In the genomic region with DNA sequence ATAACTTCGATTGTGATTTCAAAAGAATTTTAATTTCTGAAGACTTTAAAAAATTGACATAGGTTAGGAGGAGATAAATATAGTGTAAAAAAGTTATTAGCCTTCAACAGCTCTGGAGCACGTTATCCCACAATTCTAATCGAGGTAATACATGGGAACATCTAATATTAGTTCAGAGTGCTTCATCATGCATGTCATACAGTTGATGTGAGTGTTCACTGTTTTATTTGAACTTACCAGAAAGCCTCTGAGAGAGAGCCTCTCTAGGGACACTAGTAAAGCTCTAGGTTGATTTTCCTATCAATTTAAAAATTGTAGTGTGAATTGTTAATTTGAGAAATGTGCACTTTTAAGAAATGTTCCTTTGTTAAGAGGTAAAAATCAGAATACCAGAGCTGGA, we compare ENCODE assay signal across 30 cellular contexts.
"Had no signal": no experiment of that assay in that cellular context is flagged by ENCODE, and none has a peak within 500 bp of the region (broad histone marks: within the 10 kb centered on the region; RNA-seq: fewer than 3 reads in every experiment).

No MANE protein-coding gene starts in this region.

- H3K27ac ChIP-seq: ascending aorta, brain microvascular endothelial cell, esophagus muscularis mucosa, foreskin keratinocyte, skin epidermis, testis, VCaP had no signal

- H3K4me1 ChIP-seq: ascending aorta, testis had no signal

- H3K4me1 Mint-ChIP-seq: natural killer cell had no signal

- DNase-seq: activated CD4-positive, alpha-beta memory T cell treated with anti-CD3 and anti-CD28 coated beads for 36 hours; activated CD4-positive, alpha-beta T cell treated with anti-CD3 and anti-CD28 coated beads for 48 hours; activated CD8-positive, alpha-beta memory T cell treated with anti-CD3 and anti-CD28 coated beads, Interleukin-2, amount 50 U/mL, for 4 hours; activated effector memory CD4-positive, alpha-beta T cell treated with anti-CD3 and anti-CD28 coated beads, Interleukin-2, amount 50 U/mL, for 16 hours; activated naive CD4-positive, alpha-beta T cell treated with anti-CD3 and anti-CD28 coated beads for 36 hours; activated naive CD8-positive, alpha-beta T cell treated with anti-CD3 and anti-CD28 coated beads for 36 hours; activated T-cell treated with anti-CD3 and anti-CD28 coated beads, Interleukin-2, amount 50 U/mL, for 1 hour; brain microvascular endothelial cell; caudate nucleus; cortex of kidney; effector memory CD8-positive, alpha-beta T cell; foreskin keratinocyte; left cardiac atrium; midbrain; natural killer cell; stimulated activated CD4-positive, alpha-beta T cell treated with anti-CD3 and anti-CD28 coated beads, Interleukin-12 subunit alpha, Interleukin-12 subunit beta, amount 100 ng/mL, for 4 hours; stimulated activated CD4-positive, alpha-beta T cell treated with anti-CD3 and anti-CD28 coated beads, Interleukin-4, amount 100 ng/mL, for 1 hour; stimulated activated naive CD8-positive, alpha-beta T cell treated with anti-CD3 and anti-CD28 coated beads, Interleukin-15, Interleukin-2, amounts not matched to agents 100 U/mL and 50 U/mL, for 24 hours; T-helper 1 cell; testis; transverse colon had no signal

- H3K27me3 ChIP-seq: ascending aorta, brain microvascular endothelial cell, esophagus muscularis mucosa, foreskin keratinocyte, testis, transverse colon had no signal

- H3K27ac Mint-ChIP-seq: activated CD4-positive, alpha-beta memory T cell treated with anti-CD3 and anti-CD28 coated beads for 36 hours; activated naive CD4-positive, alpha-beta T cell treated with anti-CD3 and anti-CD28 coated beads for 36 hours; activated naive CD8-positive, alpha-beta T cell treated with anti-CD3 and anti-CD28 coated beads for 36 hours; activated T-helper 1 cell treated with anti-CD3 and anti-CD28 coated beads, Interleukin-12 subunit alpha, Interleukin-12 subunit beta, Interleukin-2, Interleukin-4 antibody, amounts not matched to agents 30 ng/mL and 10 ng/mL and 1 ng/mL, durations not matched to agents 14 hours and 24 hours and 36 hours; effector memory CD8-positive, alpha-beta T cell; natural killer cell; T-helper 2 cell treated with Interferon-gamma antibody and Interleukin-4, amounts not matched to agents 5 μg/mL and 100 μg/mL, for 36 hours had no signal

- FAIRE-seq: keratinocyte, urothelium cell line had no signal

- H3K27me3 Mint-ChIP-seq: activated CD4-positive, alpha-beta memory T cell treated with anti-CD3 and anti-CD28 coated beads for 36 hours; activated naive CD8-positive, alpha-beta T cell treated with anti-CD3 and anti-CD28 coated beads for 36 hours; effector memory CD8-positive, alpha-beta T cell had no signal

- H3K4me3 Mint-ChIP-seq: activated CD4-positive, alpha-beta memory T cell treated with anti-CD3 and anti-CD28 coated beads for 36 hours; activated naive CD4-positive, alpha-beta T cell treated with anti-CD3 and anti-CD28 coated beads for 36 hours; activated naive CD8-positive, alpha-beta T cell treated with anti-CD3 and anti-CD28 coated beads for 36 hours; activated T-helper 1 cell treated with anti-CD3 and anti-CD28 coated beads, Interleukin-12 subunit alpha, Interleukin-12 subunit beta, Interleukin-2, Interleukin-4 antibody, amounts not matched to agents 30 ng/mL and 10 ng/mL and 1 ng/mL, durations not matched to agents 14 hours and 24 hours and 36 hours; effector memory CD8-positive, alpha-beta T cell; natural killer cell; T-helper 2 cell treated with Interferon-gamma antibody and Interleukin-4, amounts not matched to agents 5 μg/mL and 100 μg/mL, for 36 hours had no signal

- H3K36me3 ChIP-seq: ascending aorta, esophagus muscularis mucosa, transverse colon had no signal

- ATAC-seq: effector memory CD8-positive, alpha-beta T cell; foreskin keratinocyte; left cardiac atrium; natural killer cell; sciatic nerve; stimulated activated naive CD8-positive, alpha-beta T cell treated with anti-CD3 and anti-CD28 coated beads, Interleukin-15, Interleukin-2, amounts not matched to agents 100 U/mL and 50 U/mL, for 24 hours had no signal

- H3K4me3 ChIP-seq: ascending aorta, esophagus muscularis mucosa, skin epidermis, testis, transverse colon had no signal

- H3K9me3 ChIP-seq: testis had no signal
